1 cellular context compared by ENCODE assay signal in the genomic region with DNA sequence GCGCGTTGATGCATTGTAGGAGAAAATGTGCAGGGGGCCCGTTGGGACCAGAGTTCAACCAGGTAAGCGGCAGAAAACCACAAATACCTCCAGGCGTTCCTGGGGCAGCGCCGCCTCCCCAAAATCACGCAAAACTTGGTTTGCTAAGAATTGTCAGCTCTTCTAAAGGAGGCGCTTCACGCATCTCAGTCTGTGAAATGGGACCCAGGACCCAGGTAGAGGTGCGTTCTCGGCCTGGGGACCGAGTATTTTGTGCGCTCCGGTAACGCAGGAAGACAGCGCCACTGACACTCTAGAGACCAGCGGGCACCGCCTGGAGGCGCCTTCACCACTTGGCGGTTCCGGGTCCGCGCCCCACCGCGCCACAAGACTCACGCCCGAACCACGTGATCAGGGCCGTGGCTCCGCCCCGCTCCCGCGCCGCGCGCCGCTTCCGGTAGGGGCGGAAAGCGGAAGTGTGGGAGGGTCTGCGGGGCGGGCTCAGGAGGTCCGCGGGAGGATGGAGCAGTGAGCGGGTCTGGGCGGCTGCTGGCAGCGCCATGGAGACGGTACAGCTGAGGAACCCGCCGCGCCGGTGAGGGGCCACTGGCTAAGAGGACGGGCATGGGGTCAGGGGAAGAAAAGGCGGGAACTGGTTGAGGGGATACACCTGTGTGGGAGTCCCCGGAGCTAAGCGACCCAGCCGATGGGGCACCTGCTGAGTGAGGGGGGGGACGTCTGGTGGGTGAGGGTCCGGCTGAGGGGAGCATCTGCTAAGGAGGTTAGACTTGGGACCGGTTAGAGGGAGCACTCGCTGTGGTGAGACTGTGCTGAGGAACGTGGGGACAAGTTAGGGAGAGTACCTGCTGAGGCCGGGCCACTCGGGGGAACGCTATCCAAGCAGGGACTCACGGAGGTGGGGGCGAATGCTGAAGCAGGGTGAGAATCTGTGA.
TF ChIP-seq lines count a peak whose summit lies in the region.

A gene (plus strand): TSS at position 483 of the 932 bp plus-strand sequence. CDS start 57 bp downstream, at position 540.

TF ChIP-seq in GM23338, 12 proteins besides CTCF, POLR2A, EP300 and RAD21 (continued from another document):
- TF ChIP-seq, protein P1, sequence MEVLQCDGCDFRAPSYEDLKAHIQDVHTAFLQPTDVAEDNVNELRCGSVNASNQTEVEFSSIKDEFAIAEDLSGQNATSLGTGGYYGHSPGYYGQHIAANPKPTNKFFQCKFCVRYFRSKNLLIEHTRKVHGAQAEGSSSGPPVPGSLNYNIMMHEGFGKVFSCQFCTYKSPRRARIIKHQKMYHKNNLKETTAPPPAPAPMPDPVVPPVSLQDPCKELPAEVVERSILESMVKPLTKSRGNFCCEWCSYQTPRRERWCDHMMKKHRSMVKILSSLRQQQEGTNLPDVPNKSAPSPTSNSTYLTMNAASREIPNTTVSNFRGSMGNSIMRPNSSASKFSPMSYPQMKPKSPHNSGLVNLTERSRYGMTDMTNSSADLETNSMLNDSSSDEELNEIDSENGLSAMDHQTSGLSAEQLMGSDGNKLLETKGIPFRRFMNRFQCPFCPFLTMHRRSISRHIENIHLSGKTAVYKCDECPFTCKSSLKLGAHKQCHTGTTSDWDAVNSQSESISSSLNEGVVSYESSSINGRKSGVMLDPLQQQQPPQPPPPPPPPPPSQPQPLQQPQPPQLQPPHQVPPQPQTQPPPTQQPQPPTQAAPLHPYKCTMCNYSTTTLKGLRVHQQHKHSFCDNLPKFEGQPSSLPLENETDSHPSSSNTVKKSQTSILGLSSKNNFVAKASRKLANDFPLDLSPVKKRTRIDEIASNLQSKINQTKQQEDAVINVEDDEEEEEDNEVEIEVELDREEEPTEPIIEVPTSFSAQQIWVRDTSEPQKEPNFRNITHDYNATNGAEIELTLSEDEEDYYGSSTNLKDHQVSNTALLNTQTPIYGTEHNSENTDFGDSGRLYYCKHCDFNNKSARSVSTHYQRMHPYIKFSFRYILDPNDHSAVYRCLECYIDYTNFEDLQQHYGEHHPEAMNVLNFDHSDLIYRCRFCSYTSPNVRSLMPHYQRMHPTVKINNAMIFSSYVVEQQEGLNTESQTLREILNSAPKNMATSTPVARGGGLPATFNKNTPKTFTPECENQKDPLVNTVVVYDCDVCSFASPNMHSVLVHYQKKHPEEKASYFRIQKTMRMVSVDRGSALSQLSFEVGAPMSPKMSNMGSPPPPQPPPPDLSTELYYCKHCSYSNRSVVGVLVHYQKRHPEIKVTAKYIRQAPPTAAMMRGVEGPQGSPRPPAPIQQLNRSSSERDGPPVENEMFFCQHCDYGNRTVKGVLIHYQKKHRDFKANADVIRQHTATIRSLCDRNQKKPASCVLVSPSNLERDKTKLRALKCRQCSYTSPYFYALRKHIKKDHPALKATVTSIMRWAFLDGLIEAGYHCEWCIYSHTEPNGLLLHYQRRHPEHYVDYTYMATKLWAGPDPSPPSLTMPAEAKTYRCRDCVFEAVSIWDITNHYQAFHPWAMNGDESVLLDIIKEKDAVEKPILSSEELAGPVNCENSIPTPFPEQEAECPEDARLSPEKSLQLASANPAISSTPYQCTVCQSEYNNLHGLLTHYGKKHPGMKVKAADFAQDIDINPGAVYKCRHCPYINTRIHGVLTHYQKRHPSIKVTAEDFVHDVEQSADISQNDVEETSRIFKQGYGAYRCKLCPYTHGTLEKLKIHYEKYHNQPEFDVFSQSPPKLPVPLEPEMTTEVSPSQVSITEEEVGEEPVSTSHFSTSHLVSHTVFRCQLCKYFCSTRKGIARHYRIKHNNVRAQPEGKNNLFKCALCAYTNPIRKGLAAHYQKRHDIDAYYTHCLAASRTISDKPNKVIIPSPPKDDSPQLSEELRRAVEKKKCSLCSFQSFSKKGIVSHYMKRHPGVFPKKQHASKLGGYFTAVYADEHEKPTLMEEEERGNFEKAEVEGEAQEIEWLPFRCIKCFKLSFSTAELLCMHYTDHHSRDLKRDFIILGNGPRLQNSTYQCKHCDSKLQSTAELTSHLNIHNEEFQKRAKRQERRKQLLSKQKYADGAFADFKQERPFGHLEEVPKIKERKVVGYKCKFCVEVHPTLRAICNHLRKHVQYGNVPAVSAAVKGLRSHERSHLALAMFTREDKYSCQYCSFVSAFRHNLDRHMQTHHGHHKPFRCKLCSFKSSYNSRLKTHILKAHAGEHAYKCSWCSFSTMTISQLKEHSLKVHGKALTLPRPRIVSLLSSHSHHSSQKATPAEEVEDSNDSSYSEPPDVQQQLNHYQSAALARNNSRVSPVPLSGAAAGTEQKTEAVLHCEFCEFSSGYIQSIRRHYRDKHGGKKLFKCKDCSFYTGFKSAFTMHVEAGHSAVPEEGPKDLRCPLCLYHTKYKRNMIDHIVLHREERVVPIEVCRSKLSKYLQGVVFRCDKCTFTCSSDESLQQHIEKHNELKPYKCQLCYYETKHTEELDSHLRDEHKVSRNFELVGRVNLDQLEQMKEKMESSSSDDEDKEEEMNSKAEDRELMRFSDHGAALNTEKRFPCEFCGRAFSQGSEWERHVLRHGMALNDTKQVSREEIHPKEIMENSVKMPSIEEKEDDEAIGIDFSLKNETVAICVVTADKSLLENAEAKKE (CRISPR knock-in tag; IDR thresholded peaks at IDR 0.05): no peak
